In the genomic region with DNA sequence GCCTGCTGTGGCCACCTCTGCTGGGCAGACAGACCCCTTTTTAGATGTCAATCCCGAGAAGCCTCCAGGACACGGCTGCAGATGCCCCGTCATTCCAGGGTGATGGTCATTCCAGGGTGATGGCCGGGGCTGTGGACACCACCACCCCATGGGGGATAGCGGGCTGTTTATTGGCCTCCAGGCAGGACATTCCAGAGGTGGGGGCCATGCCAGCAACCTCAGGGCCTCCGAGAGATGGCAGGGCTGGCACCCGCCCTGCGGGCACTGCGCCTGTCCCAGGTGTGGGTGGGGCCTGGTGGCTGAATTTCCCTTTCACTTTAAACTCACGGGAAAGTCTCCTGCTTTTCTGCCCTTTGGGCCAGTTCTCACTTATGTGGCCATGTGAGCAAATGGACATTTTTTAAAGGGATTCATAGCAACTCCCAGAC, we compare ENCODE assay signal across 17 cellular contexts. TPM values are rescaled to one million over a fixed set of nuclear protein-coding genes. Genes with fewer than 3 reads are reported as not detected.
A peak's percentile ranks its signal among the peaks of the same experiment; 100 is the strongest.
DNase-seq lines count a peak whose midpoint lies in the region; ATAC-seq, FAIRE-seq and TF ChIP-seq lines count a peak whose summit lies in the region.
"Had no signal": no experiment of that assay in that cellular context is flagged by ENCODE, and none has a peak within 500 bp of the region (broad histone marks: within the 10 kb centered on the region; RNA-seq: fewer than 3 reads in every experiment).

No MANE protein-coding gene starts in this region.

- intact Hi-C loops in head of caudate nucleus (cut with DNase I): no loop called here

- no peak for TF ChIP-seq RAD21 in H1 (IDR thresholded peaks at IDR 0.05 in 1 of 2, conservative IDR thresholded peaks at IDR 0.05 in 1 of 2; ENCODE audit: low read depth in 2 of 2, low read length in 2 of 2)

- no peaks in the 10 kb centered on the region for H3K23me2 ChIP-seq in H1 (ENCODE audit: low read depth, low read length)

- CTCF ChIA-PET in H1 (lab: Charles Lee; ENCODE audit: partially characterized antibody): interaction anchor here (1.2 to 3.8 kb wide), 5 partner anchors 8 to 162 kb away, joined by 3 to 22 read pairs (median 4); no protein-coding TSS in a partner anchor

- no peak for TF ChIP-seq POLR2A in H1 (IDR thresholded peaks at IDR 0.05; ENCODE audit: control extremely low read depth in 1 of 2, low read depth in 2 of 2, low read length in 2 of 2)

- H2BK120ac ChIP-seq in H1 (replicated peaks; ENCODE audit: low read depth, low read length): no peak overlapping the region

- H2AFZ ChIP-seq in KMS-11 (ENCODE audit: low read depth) (peak overlapping the region; percentile 66; the same call in 1 of the 2 replicates), H1 (ENCODE audit: low read length) (no peak overlapping the region)

- no peak overlapping the region for H2BK15ac ChIP-seq in H1 (ENCODE audit: low read length)

- no peak for TF ChIP-seq EP300 in H1 (IDR thresholded peaks at IDR 0.05; ENCODE audit: borderline replicate concordance in 1 of 2, low read depth in 2 of 2, low read length in 2 of 2)

- no peak overlapping the region for H4K5ac ChIP-seq in H1 (ENCODE audit: insufficient read length, low read depth, low read length)

- H3K4me1 ChIP-seq in KMS-11 (ENCODE audit: low read depth, poor library complexity, severe bottlenecking) (peaks cover 34% of the 10 kb centered on the region), H1 (replicated peaks in 1 of 4; ENCODE audit: control insufficient read depth in 3 of 4, insufficient read depth in 4 of 4, low read length in 3 of 4) (peaks cover 0 to 10% (median 0%) of the 10 kb centered on the region in 4 experiments; a peak in 2 of 7 replicates)

- H3K4me3 Mint-ChIP-seq in nephron progenitor cell: no peak overlapping the region
- H3K4me3 Mint-ChIP-seq: activated CD8-positive, alpha-beta T cell treated with anti-CD3 and anti-CD28 coated beads for 36 hours; effector memory CD8-positive, alpha-beta T cell had no signal

- H2BK20ac ChIP-seq in H1 (ENCODE audit: low read length): no peak overlapping the region

- no peak overlapping the region for H3K56ac ChIP-seq in H1 (replicated peaks; ENCODE audit: insufficient read length, low read depth, low read length)

- no peaks in the 10 kb centered on the region for H3K27me3 ChIP-seq in KMS-11 (ENCODE audit: insufficient read depth, low read depth)
- no peaks in the 10 kb centered on the region for H3K27me3 ChIP-seq in H1 (replicated peaks in 1 of 4; ENCODE audit: control insufficient read depth in 3 of 4, extremely low read depth in 1 of 4, insufficient read depth in 3 of 4, low read length in 3 of 4)

- H3K9me3 Mint-ChIP-seq in nephron progenitor cell: no peaks in the 10 kb centered on the region
- H3K9me3 Mint-ChIP-seq: activated CD8-positive, alpha-beta T cell treated with anti-CD3 and anti-CD28 coated beads for 36 hours; effector memory CD8-positive, alpha-beta T cell had no signal

- no peak overlapping the region for H3K4me3 ChIP-seq in KMS-11 (IDR thresholded peaks at IDR 0.05; ENCODE audit: insufficient read depth, low read depth, low read length)
- H3K4me3 ChIP-seq in H1 (ENCODE audit: extremely low read depth in 1 of 4, insufficient read depth in 2 of 4, low read depth in 3 of 4, low read length in 4 of 4): no peak overlapping the region
- H3K4me3 ChIP-seq: SJCRH30, smooth muscle cell had no signal

- no peak overlapping the region; the same call in 1 of the 2 replicates for H4K8ac ChIP-seq in H1 (ENCODE audit: extremely low read depth, insufficient read depth, low read length)

- H3K27me3 Mint-ChIP-seq in nephron progenitor cell (ENCODE audit: low read depth, poor library complexity): peaks cover 3% of the 10 kb centered on the region

- H3K27ac ChIP-seq in 22Rv1 (peak overlapping the region; percentile 70), KMS-11 (peak overlapping the region; percentile 85; the same call in 1 of the 2 replicates), H1 (ENCODE audit: low read depth, low read length) (no peak overlapping the region)
- H3K27ac ChIP-seq: SJCRH30 had no signal

- TF ChIP-seq CTCF in 22Rv1 (IDR thresholded peaks at IDR 0.05): no peak
- no peak for TF ChIP-seq CTCF in KMS-11 (conservative IDR thresholded peaks at IDR 0.05; ENCODE audit: low read depth, low read length)
- no peak for TF ChIP-seq CTCF in H1 (IDR thresholded peaks at IDR 0.05; ENCODE audit: control extremely low read depth in 1 of 3, insufficient read depth in 1 of 3, low read depth in 1 of 3, low read length in 3 of 3)
- TF ChIP-seq CTCF in nephron progenitor cell (IDR thresholded peaks at IDR 0.05): no peak

- no peak overlapping the region for H3K4ac ChIP-seq in H1 (replicated peaks; ENCODE audit: insufficient read length, low read depth, low read length)

- FAIRE-seq in H1 (lab: Jason Lieb, UNC): no peak
- FAIRE-seq: astrocyte, frontal cortex had no signal

- 91% methylated on average over 9 of the region's 10 CpGs; no CpG with 5 or more reads in 1 of the 2 experiments for WGBS in H1 (ENCODE audit: extremely low coverage in 1 of 2, insufficient coverage in 1 of 2, insufficient read length in 1 of 2, insufficient replicate concordance in 2 of 2, low coverage in 1 of 2, low lambda C conversion rate in 2 of 2, missing lambda C conversion rate in 1 of 2), 2 experiments

- no peaks in the 10 kb centered on the region for H3K36me3 ChIP-seq in KMS-11 (ENCODE audit: insufficient read depth)
- H3K36me3 ChIP-seq in H1 (ENCODE audit: control insufficient read depth in 2 of 4, insufficient read depth in 4 of 4, low read length in 3 of 4): peaks cover 0 to 19% (median 3%) of the 10 kb centered on the region in 4 experiments; a peak in 5 of 8 replicates
- H3K36me3 ChIP-seq: SJCRH30 had no signal

- peaks cover 37% of the 10 kb centered on the region for H3K4me1 Mint-ChIP-seq in nephron progenitor cell

- no peak overlapping the region for H2BK5ac ChIP-seq in H1 (ENCODE audit: low read depth, low read length)

- no peaks in the 10 kb centered on the region for H3K79me2 ChIP-seq in KMS-11 (ENCODE audit: insufficient read depth, low read depth)
- H3K79me2 ChIP-seq in H1 (ENCODE audit: control insufficient read depth in 1 of 2, insufficient read depth in 2 of 2, low read length in 2 of 2): no peaks in the 10 kb centered on the region

- no peaks in the 10 kb centered on the region for H4K20me1 ChIP-seq in KMS-11 (ENCODE audit: insufficient read depth)
- H4K20me1 ChIP-seq in H1 (replicated peaks in 1 of 2; ENCODE audit: control insufficient read depth in 1 of 2, insufficient read depth in 2 of 2, low read length in 2 of 2): no peaks in the 10 kb centered on the region

- H3K9me3 ChIP-seq in H1 (ENCODE audit: insufficient read depth in 2 of 2, low read depth in 1 of 2, low read length in 1 of 2): no peaks in the 10 kb centered on the region
- H3K9me3 ChIP-seq: SJCRH30 had no signal

- no peak overlapping the region for H3K14ac ChIP-seq in H1 (ENCODE audit: insufficient read length)

- no peaks in the 10 kb centered on the region for H3K36me3 Mint-ChIP-seq in nephron progenitor cell (ENCODE audit: low read depth)

- no peak overlapping the region for H2BK12ac ChIP-seq in H1 (ENCODE audit: low read depth, low read length)

- DNase-seq in H1 (ENCODE audit: low read depth in 1 of 2, low spot score in 2 of 2) (no peak), nephron progenitor cell (no peak), HPDE6-E6E7 (ENCODE audit: extremely low spot score) (no peak), islet precursor cell (no peak), head of caudate nucleus (no peak)
- DNase-seq: activated CD8-positive, alpha-beta T cell treated with anti-CD3 and anti-CD28 coated beads for 36 hours; activated effector memory CD4-positive, alpha-beta T cell treated with Interleukin-2 at 50 U/mL for 16 hours; effector memory CD8-positive, alpha-beta T cell; HCEC 1CT; NCI-H2029 treated with DMSO at 0.1 percent for 48 hours had no signal

- POLR2A ChIA-PET in H1 (lab: Charles Lee; ENCODE audit: partially characterized antibody): interaction anchor here (1.0 to 3.5 kb wide), 5 partner anchors 9 to 22 kb away, joined by 3 to 22 read pairs (median 12); partner anchors contain the start of gene COL9A3

- H3K79me1 ChIP-seq in H1 (ENCODE audit: low read depth, low read length): no peaks in the 10 kb centered on the region

- no peak overlapping the region for H2AK5ac ChIP-seq in H1 (ENCODE audit: low read depth, low read length)

- no peak overlapping the region for H4K91ac ChIP-seq in H1 (replicated peaks; ENCODE audit: insufficient read length, low read length)

- H3K4me2 ChIP-seq in KMS-11 (peak overlapping the region; percentile 64), H1 (ENCODE audit: insufficient read depth in 1 of 2, low read depth in 2 of 2, low read length in 2 of 2) (no peak overlapping the region)
- H3K4me2 ChIP-seq: smooth muscle cell had no signal

- no peak overlapping the region for H3K23ac ChIP-seq in H1 (ENCODE audit: insufficient read length)

- ATAC-seq in HG03520 (IDR thresholded peaks at IDR 0.05; ENCODE audit: unreplicated experiment): no peak
- ATAC-seq: activated CD8-positive, alpha-beta T cell treated with anti-CD3 and anti-CD28 coated beads for 36 hours; effector memory CD8-positive, alpha-beta T cell had no signal

- H3K9ac ChIP-seq in KMS-11: no peak overlapping the region
- H3K9ac ChIP-seq in H1 (replicated peaks in 1 of 4; ENCODE audit: extremely low read depth in 1 of 4, low read depth in 3 of 4, low read length in 3 of 4): no peak overlapping the region

- peak overlapping the region; percentile 48 for H3K27ac Mint-ChIP-seq in nephron progenitor cell
- H3K27ac Mint-ChIP-seq: activated CD8-positive, alpha-beta T cell treated with anti-CD3 and anti-CD28 coated beads for 36 hours; effector memory CD8-positive, alpha-beta T cell had no signal

- H3K18ac ChIP-seq in H1 (ENCODE audit: extremely low read depth, low read length): no peak overlapping the region

RNA-seq across cellular contexts. Expression of gene COL9A3, which starts 14.5 kb away (rescaled TPM):
- 76.0 and 80.1 TPM in 2 replicates for total RNA-seq in H1 (2021; fragmentation: NEBNext Ultra II Directional; extraction: Animal tissue kit (Norgen Biotek cat#: 25700))
- 21.7 and 39.7 TPM in 2 replicates for polyA plus RNA-seq in H1 (2011; rRNA removed)
- 47.5 TPM for polyA plus RNA-seq in H1 (2011; cell fraction: cytosol; rRNA removed)
- 245 TPM for polyA plus RNA-seq in H1 (2011; cell fraction: nucleus; rRNA removed)
- polyA plus RNA-seq in H1 (2012, experiment 1 of 2): 54.7 to 62.3 TPM (median 59.2 TPM) in 4 replicates
- 36.6 TPM for polyA plus RNA-seq in H1 (2012, experiment 2 of 2)
- 97.2 TPM for polyA plus RNA-seq in H1 (2013, experiment 1 of 2)
- polyA plus RNA-seq in H1 (2013, experiment 2 of 2): 86.2 TPM
- polyA minus RNA-seq in H1 (2011; rRNA and poly(A)+ RNA removed): 3.3 and 4.8 TPM in 2 replicates
- 16.0 TPM for polyA minus RNA-seq in H1 (2011; cell fraction: cytosol; rRNA and poly(A)+ RNA removed)
- polyA minus RNA-seq in H1 (2011; cell fraction: nucleus; rRNA and poly(A)+ RNA removed): 24.0 TPM
- total RNA-seq: activated CD8-positive, alpha-beta T cell treated with anti-CD3 and anti-CD28 coated beads for 36 hours had no signal

RNA-seq across cellular contexts. Expression of gene OGFR, which starts 26.7 kb away (rescaled TPM):
- total RNA-seq in H1 (2021; fragmentation: NEBNext Ultra II Directional; extraction: Animal tissue kit (Norgen Biotek cat#: 25700)): 25.1 and 25.8 TPM in 2 replicates
- 13.9 and 26.7 TPM in 2 replicates for polyA plus RNA-seq in H1 (2011; rRNA removed)
- 31.1 TPM for polyA plus RNA-seq in H1 (2011; cell fraction: cytosol; rRNA removed)
- polyA plus RNA-seq in H1 (2011; cell fraction: nucleus; rRNA removed): 31.9 TPM
- 14.3 to 22.7 TPM (median 20.9 TPM) in 4 replicates for polyA plus RNA-seq in H1 (2012, experiment 1 of 2)
- polyA plus RNA-seq in H1 (2012, experiment 2 of 2): 14.7 TPM
- 14.1 TPM for polyA plus RNA-seq in H1 (2013, experiment 1 of 2)
- 12.8 TPM for polyA plus RNA-seq in H1 (2013, experiment 2 of 2)
- polyA minus RNA-seq in H1 (2011; rRNA and poly(A)+ RNA removed): 9.5 and 11.2 TPM in 2 replicates
- polyA minus RNA-seq in H1 (2011; cell fraction: cytosol; rRNA and poly(A)+ RNA removed): 18.2 TPM
- 11.4 TPM for polyA minus RNA-seq in H1 (2011; cell fraction: nucleus; rRNA and poly(A)+ RNA removed)

RNA-seq across cellular contexts. Expression of gene TCFL5, which starts 30.2 kb away (rescaled TPM):
- 15.0 and 15.6 TPM in 2 replicates for total RNA-seq in H1 (2021; fragmentation: NEBNext Ultra II Directional; extraction: Animal tissue kit (Norgen Biotek cat#: 25700))
- polyA plus RNA-seq in H1 (2011; rRNA removed): 4.4 and 6.2 TPM in 2 replicates
- 8.6 TPM for polyA plus RNA-seq in H1 (2011; cell fraction: cytosol; rRNA removed)
- polyA plus RNA-seq in H1 (2011; cell fraction: nucleus; rRNA removed): 8.7 TPM
- polyA plus RNA-seq in H1 (2012, experiment 1 of 2): 9.0 to 10.3 TPM (median 10.0 TPM) in 4 replicates
- polyA plus RNA-seq in H1 (2012, experiment 2 of 2): 4.7 TPM
- 10.2 TPM for polyA plus RNA-seq in H1 (2013, experiment 1 of 2)
- 9.9 TPM for polyA plus RNA-seq in H1 (2013, experiment 2 of 2)
- polyA minus RNA-seq in H1 (2011; rRNA and poly(A)+ RNA removed): 5.1 and 5.4 TPM in 2 replicates
- polyA minus RNA-seq in H1 (2011; cell fraction: cytosol; rRNA and poly(A)+ RNA removed): 6.5 TPM
- 7.9 TPM for polyA minus RNA-seq in H1 (2011; cell fraction: nucleus; rRNA and poly(A)+ RNA removed)

RNA-seq across cellular contexts. Expression of gene MRGBP, which starts 35.1 kb away (rescaled TPM):
- 16.8 and 18.7 TPM in 2 replicates for total RNA-seq in H1 (2021; fragmentation: NEBNext Ultra II Directional; extraction: Animal tissue kit (Norgen Biotek cat#: 25700))
- polyA plus RNA-seq in H1 (2011; rRNA removed): 15.0 and 16.7 TPM in 2 replicates
- 16.9 TPM for polyA plus RNA-seq in H1 (2011; cell fraction: cytosol; rRNA removed)
- polyA plus RNA-seq in H1 (2011; cell fraction: nucleus; rRNA removed): 15.2 TPM
- polyA plus RNA-seq in H1 (2012, experiment 1 of 2): 12.4 to 15.8 TPM (median 14.1 TPM) in 4 replicates
- polyA plus RNA-seq in H1 (2012, experiment 2 of 2): 12.8 TPM
- 12.5 TPM for polyA plus RNA-seq in H1 (2013, experiment 1 of 2)
- polyA plus RNA-seq in H1 (2013, experiment 2 of 2): 13.0 TPM
- polyA minus RNA-seq in H1 (2011; rRNA and poly(A)+ RNA removed): 9.2 and 10.4 TPM in 2 replicates
- 7.4 TPM for polyA minus RNA-seq in H1 (2011; cell fraction: cytosol; rRNA and poly(A)+ RNA removed)
- 9.5 TPM for polyA minus RNA-seq in H1 (2011; cell fraction: nucleus; rRNA and poly(A)+ RNA removed)
